10 cellular contexts compared by ENCODE assay signal in genomic region chr4:7928711-7929505, GRCh38. TPM values are rescaled to one million over a fixed set of nuclear protein-coding genes. Genes with fewer than 3 reads are reported as not detected.
DNase-seq lines count a peak whose midpoint lies in the region; ATAC-seq, FAIRE-seq and TF ChIP-seq lines count a peak whose summit lies in the region.
"Had no signal": no experiment of that assay in that cellular context is flagged by ENCODE, and none has a peak within 500 bp of the region (broad histone marks: within the 10 kb centered on the region; RNA-seq: fewer than 3 reads in every experiment).

No MANE protein-coding gene starts in this region.

- in situ Hi-C loops in HepG2 (cut with HindIII; ENCODE audit: extremely low pct_ligation_motif_present, low pct_unique_long_range_greater_than_20kb): no loop called here

- no peak overlapping the region for H3K4me2 ChIP-seq in HepG2 (ENCODE audit: low read depth, low read length)

- no peak overlapping the region for H2AFZ ChIP-seq in HepG2 (ENCODE audit: low read length)

- TF ChIP-seq EP300 in HepG2 (IDR thresholded peaks at IDR 0.05; ENCODE audit: low read depth in 2 of 2, low read length in 2 of 2): no peak
- no peak for TF ChIP-seq EP300 in HepG2 (CRISPR knock-in tag; IDR thresholded peaks at IDR 0.05; ENCODE audit: borderline replicate concordance)

- WGBS in HepG2 (ENCODE audit: low lambda C conversion rate): 96% methylated on average over 7 of the region's 8 CpGs

- CTCF ChIA-PET in A673 (lab: Charles Lee) (interaction anchor here (0.6 kb wide), 1 partner anchor 60 kb away, joined by 3 read pairs; no protein-coding TSS in a partner anchor), HepG2 (lab: Yijun Ruan, JAX; ENCODE audit: low intra/inter-chr PET ratio, low total read pairs) (interaction anchor here (0.9 to 1.9 kb wide), 2 partner anchors 83 to 125 kb away, joined by 3 to 6 read pairs; no protein-coding TSS in a partner anchor)

- H3K36me3 ChIP-seq in A673 (ENCODE audit: insufficient read depth, low read length, poor library complexity, severe bottlenecking): no peaks in the 10 kb centered on the region
- no peaks in the 10 kb centered on the region; a peak in 1 of 5 replicates for H3K36me3 ChIP-seq in HepG2 (replicated peaks in 1 of 2; ENCODE audit: control insufficient read depth in 1 of 2, insufficient read depth in 2 of 2, low read length in 2 of 2)

- H3K79me2 ChIP-seq in HepG2 (ENCODE audit: insufficient read depth, low read length): peaks cover 10% of the 10 kb centered on the region

- no peak for DNase-seq in A673 (ENCODE audit: low spot score)
- peak; percentile 19 for DNase-seq in NCI-H146 treated with DMSO at 0.1 percent for 48 hours (lab: John Stamatoyannopoulos, UW; ENCODE audit: unreplicated experiment)
- DNase-seq in dorsolateral prefrontal cortex: peak in 2 of 10 donors; percentile 47 to 52
- peak; percentile 56 for DNase-seq in HepG2 (ENCODE audit: low spot score)
- DNase-seq in mucosa of gallbladder (ENCODE audit: low spot score): no peak
- no peak for DNase-seq in GM10266 (ENCODE audit: extremely low spot score)
- DNase-seq in T-helper 1 cell: no peak
- DNase-seq: NCI-H2227 treated with DMSO at 0.1 percent for 48 hours; stimulated activated CD4-positive, alpha-beta T cell treated with anti-CD3 and anti-CD28 coated beads, Interleukin-4, amount 100 ng/mL, for 1 hour had no signal

- TF ChIP-seq RAD21 in HepG2 (CRISPR knock-in tag; IDR thresholded peaks at IDR 0.05): peak; percentile 52; the same call in 1 of the 2 replicates

- POLR2A ChIA-PET in A673 (lab: Charles Lee; ENCODE audit: low non-redundant PET) (no interaction called here), HepG2 (lab: Yijun Ruan, JAX) (interaction anchor here (2.0 kb wide), 1 partner anchor 11 kb away, joined by 7 read pairs; the partner anchor contains the start of gene AFAP1)

- H3K9me3 ChIP-seq in A673 (ENCODE audit: low read depth, low read length, poor library complexity, severe bottlenecking) (no peaks in the 10 kb centered on the region), HepG2 (ENCODE audit: low read length) (peaks cover 9% of the 10 kb centered on the region)

- peak; percentile 47 for TF ChIP-seq CTCF in A673 (conservative IDR thresholded peaks at IDR 0.05; ENCODE audit: low read depth, low read length)
- peak in 31 of 56 donors; percentile 5 to 53 (median 26) for TF ChIP-seq CTCF in dorsolateral prefrontal cortex (IDR thresholded peaks at IDR 0.05 in 54 of 56, conservative IDR thresholded peaks at IDR 0.05 in 2 of 56; ENCODE audit: low read depth in 1 of 56, partially characterized antibody in 56 of 56)
- TF ChIP-seq CTCF in HepG2 (CRISPR knock-in tag; IDR thresholded peaks at IDR 0.05): peak; percentile 75
- TF ChIP-seq CTCF in GM10266 (IDR thresholded peaks at IDR 0.05; ENCODE audit: control insufficient read depth, insufficient read depth, low read depth, missing control alignments): no peak

- no peak for FAIRE-seq in HepG2 (lab: Jason Lieb, UNC)

- no peak overlapping the region for H3K9ac ChIP-seq in HepG2 (ENCODE audit: insufficient read depth, low read depth, low read length)

- no peak overlapping the region for H3K4me3 ChIP-seq in A673 (ENCODE audit: low read depth, low read length, poor library complexity, severe bottlenecking)
- no peak overlapping the region for H3K4me3 ChIP-seq in dorsolateral prefrontal cortex
- no peak overlapping the region for H3K4me3 ChIP-seq in HepG2 (replicated peaks in 1 of 3; ENCODE audit: insufficient read depth in 1 of 3, low read depth in 2 of 3, low read length in 3 of 3)

- BruUV-seq in A673 (replicated peaks; lab: Mats Ljungman, UMichigan) (no TSS peak), HepG2 (replicated peaks; lab: Mats Ljungman, UMichigan) (no TSS peak)

- H3K27ac ChIP-seq in A673 (ENCODE audit: low read depth, low read length, poor library complexity, severe bottlenecking): no peak overlapping the region
- H3K27ac ChIP-seq in dorsolateral prefrontal cortex: peak overlapping the region in 7 of 59 donors; percentile 5 to 41 (median 11)
- H3K27ac ChIP-seq in HepG2 (ENCODE audit: extremely low read length, insufficient read depth, low read length): no peak overlapping the region

- no peaks in the 10 kb centered on the region for H4K20me1 ChIP-seq in HepG2 (ENCODE audit: insufficient read depth, low read length)

- intact Hi-C loops in A673 (cut with micrococcal nuclease; ENCODE audit: unreplicated experiment) (no loop called here), dorsolateral prefrontal cortex (cut with DNase I) (no loop called here), HepG2 (cut with micrococcal nuclease; ENCODE audit: unreplicated experiment) (loop anchor here (1.0 to 5.0 kb wide), 4 partner anchors 53 to 125 kb away; no protein-coding TSS in a partner anchor)

- TF ChIP-seq POLR2A in HepG2 (IDR thresholded peaks at IDR 0.05; ENCODE audit: insufficient read depth in 1 of 2, low read depth in 2 of 2, low read length in 2 of 2): no peak

- peaks cover 9% of the 10 kb centered on the region for H3K4me1 ChIP-seq in A673 (ENCODE audit: insufficient read depth, low read length, poor library complexity, severe bottlenecking)
- peaks cover 32% of the 10 kb centered on the region for H3K4me1 ChIP-seq in HepG2 (ENCODE audit: insufficient read depth, low read length)

- ATAC-seq in HepG2 (peak; percentile 92), HG03097 (IDR thresholded peaks at IDR 0.05; ENCODE audit: low FRiP score, unreplicated experiment) (no peak)

- H3K27me3 ChIP-seq in A673 (replicated peaks; ENCODE audit: insufficient read depth, low read depth, low read length, poor library complexity) (no peaks in the 10 kb centered on the region), dorsolateral prefrontal cortex (no peaks in the 10 kb centered on the region), HepG2 (ENCODE audit: control insufficient read depth in 1 of 2, insufficient read depth in 2 of 2, low read length in 2 of 2) (no peaks in the 10 kb centered on the region)

TF ChIP-seq in HepG2, 621 proteins besides CTCF, POLR2A, EP300 and RAD21 (continues in another document):
- TF ChIP-seq PHB2 (IDR thresholded peaks at IDR 0.05; ENCODE audit: partially characterized antibody) (no peak), SMC3 (IDR thresholded peaks at IDR 0.05; ENCODE audit: low read length) (peak; percentile 62), LCORL (IDR thresholded peaks at IDR 0.05) (no peak), LCORL (CRISPR knock-in tag; IDR thresholded peaks at IDR 0.05) (0 out of 2 replicates have a peak, but pooled peaks have one; percentile 15), HMGXB4 (CRISPR knock-in tag; IDR thresholded peaks at IDR 0.05; ENCODE audit: borderline replicate concordance in 1 of 2, low read depth in 1 of 2) (peak in 1 of 2 experiments; percentile 30; a peak in 1 of 4 replicates)

RNA-seq across cellular contexts. Expression of gene AFAP1, which starts 10.8 kb away (rescaled TPM):
- 42.6 and 42.9 TPM in 2 replicates for total RNA-seq in A673 (2021)
- 10 to 100 TPM; 16.0 to 44.2 (median 28.5) TPM for total RNA-seq in dorsolateral prefrontal cortex
- 2.5 and 3.1 TPM in 2 replicates for total RNA-seq in HepG2 (2016; rRNA removed; fragmentation: Illumina TruSeq; extraction: Trizol)
- 0.91 and 1.1 TPM in 2 replicates for total RNA-seq in HepG2 (2016; cell fraction: cytosol; rRNA removed; fragmentation: Illumina TruSeq; extraction: Trizol; ENCODE audit: low read depth)
- 2.3 and 2.5 TPM in 2 replicates for total RNA-seq in HepG2 (2016; cell fraction: insoluble cytoplasmic fraction; rRNA removed; fragmentation: Illumina TruSeq; extraction: Trizol)
- total RNA-seq in HepG2 (2016; cell fraction: membrane; rRNA removed; fragmentation: Illumina TruSeq; extraction: Trizol): 1.3 and 1.6 TPM in 2 replicates
- 3.2 and 3.5 TPM in 2 replicates for total RNA-seq in HepG2 (2016; cell fraction: nucleus; rRNA removed; fragmentation: Illumina TruSeq; extraction: Trizol)
- polyA plus RNA-seq in HepG2 (2011; rRNA removed): 2.0 and 2.5 TPM in 2 replicates
- 1.4 and 1.6 TPM in 2 replicates for polyA plus RNA-seq in HepG2 (2011; cell fraction: cytosol; rRNA removed)
- 5.5 and 8.2 TPM in 2 replicates for polyA plus RNA-seq in HepG2 (2011; cell fraction: nucleus; rRNA removed)
- polyA plus RNA-seq in HepG2 (2012): 2.8 and 2.9 TPM in 2 replicates
- polyA plus RNA-seq in HepG2 (2016; cell fraction: cytosol; fragmentation: Illumina TruSeq; extraction: Trizol; ENCODE audit: low read depth): 0.11 and 0.15 TPM in 2 replicates
- 1.6 and 2.1 TPM in 2 replicates for polyA plus RNA-seq in HepG2 (2016; cell fraction: insoluble cytoplasmic fraction; fragmentation: Illumina TruSeq; extraction: Trizol; ENCODE audit: low read depth)
- 0.37 and 0.58 TPM in 2 replicates for polyA plus RNA-seq in HepG2 (2016; cell fraction: membrane; fragmentation: Illumina TruSeq; extraction: Trizol; ENCODE audit: low read depth)
- polyA plus RNA-seq in HepG2 (2016; cell fraction: nucleus; fragmentation: Illumina TruSeq; extraction: Trizol; ENCODE audit: insufficient read depth, low read depth): 2.7 and 3.5 TPM in 2 replicates
- polyA minus RNA-seq in HepG2 (2011; rRNA and poly(A)+ RNA removed; ENCODE audit: low replicate concordance): 4.5 and 14.2 TPM in 2 replicates
- 2.9 and 3.2 TPM in 2 replicates for polyA minus RNA-seq in HepG2 (2011; cell fraction: cytosol; rRNA and poly(A)+ RNA removed)
- polyA minus RNA-seq in HepG2 (2011; cell fraction: nucleus; rRNA and poly(A)+ RNA removed): 9.5 and 11.9 TPM in 2 replicates
- 22.7 TPM for total RNA-seq in mucosa of gallbladder

Comparison
In these comparisons a context has a peak if more than half of its experiments do, and no peak if none do; other contexts are left out.
1. DNase-seq: peak in NCI-H146 treated with DMSO at 0.1 percent for 48 hours (single experiment) and HepG2 (single experiment); none in A673 (single experiment), mucosa of gallbladder (single experiment), GM10266 (single experiment) and T-helper 1 cell (0 of 5).